16 cellular contexts compared by ENCODE assay signal in the genomic region with DNA sequence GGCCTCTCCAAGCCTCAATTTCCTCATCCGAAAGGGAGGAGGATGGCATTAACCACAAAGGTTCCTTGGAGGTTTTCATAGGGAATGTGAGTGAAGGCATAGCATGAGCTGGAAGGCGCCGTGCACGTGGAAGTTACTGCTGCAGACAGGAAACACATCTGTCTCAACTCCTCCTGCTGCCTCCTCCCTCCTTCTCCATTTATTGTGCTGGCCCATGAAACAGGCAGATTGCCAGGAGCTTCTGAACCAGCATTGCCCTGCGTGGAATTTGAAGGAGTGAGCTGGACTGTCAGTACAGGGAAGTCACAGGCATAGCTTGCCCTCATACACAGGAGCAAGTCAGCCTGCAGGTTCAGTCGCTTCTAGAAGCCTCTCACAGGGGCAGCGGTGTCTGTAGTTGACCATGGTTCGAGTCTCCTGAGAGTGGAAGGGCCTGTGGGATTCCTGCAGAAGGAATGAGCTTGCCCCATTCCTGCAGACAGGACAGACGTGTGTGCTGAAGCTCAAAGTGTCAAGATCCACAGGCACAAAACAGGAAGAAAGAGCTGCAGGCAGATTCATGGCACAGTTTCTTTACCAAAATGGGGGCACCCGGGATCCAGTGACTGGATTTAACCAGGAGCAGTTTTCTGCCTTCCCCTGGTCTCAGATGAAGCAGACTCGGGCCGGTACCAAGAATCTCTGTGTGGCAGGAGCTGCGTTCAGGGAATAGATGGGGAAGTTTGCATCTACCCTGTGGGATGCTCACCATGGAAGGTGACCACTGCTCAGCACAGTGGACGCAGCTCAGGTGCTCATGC. TPM values are rescaled to one million over a fixed set of nuclear protein-coding genes. Genes with fewer than 3 reads are reported as not detected.
A peak's percentile ranks its signal among the peaks of the same experiment; 100 is the strongest.
DNase-seq lines count a peak whose midpoint lies in the region; ATAC-seq and TF ChIP-seq lines count a peak whose summit lies in the region.
"Had no signal": no experiment of that assay in that cellular context is flagged by ENCODE, and none has a peak within 500 bp of the region (broad histone marks: within the 10 kb centered on the region; RNA-seq: fewer than 3 reads in every experiment).

No MANE protein-coding gene starts in this region.

- TF ChIP-seq CTCF in VCaP (conservative IDR thresholded peaks at IDR 0.05) = no peak
- TF ChIP-seq CTCF in SK-N-SH (IDR thresholded peaks at IDR 0.05) = no peak
- TF ChIP-seq CTCF in dorsolateral prefrontal cortex (IDR thresholded peaks at IDR 0.05 in 54 of 56, conservative IDR thresholded peaks at IDR 0.05 in 2 of 56; ENCODE audit: low read depth in 1 of 56, partially characterized antibody in 56 of 56) = no peak

- H4K20me1 ChIP-seq in SK-N-SH (ENCODE audit: insufficient read depth) = no peaks in the 10 kb centered on the region

- H3K79me2 ChIP-seq in SK-N-SH (ENCODE audit: insufficient read depth) = no peaks in the 10 kb centered on the region

- CTCF ChIA-PET in SK-N-SH (lab: Yijun Ruan, JAX) = interaction anchor here (1.0 to 5.0 kb wide), 7 partner anchors 9 to 335 kb away, joined by 3 to 29 read pairs (median 7); partner anchors contain the start of gene CTSL

- intact Hi-C loops in cardiac septum (cut with DNase I) (no loop called here), dorsolateral prefrontal cortex (cut with DNase I) (loop anchor here in 1 of 2 donors (5.0 kb wide), 1 partner anchor 365 kb away; no protein-coding TSS in a partner anchor)

- H3K4me2 ChIP-seq in SK-N-SH = no peak overlapping the region

- H3K9ac ChIP-seq in SK-N-SH = no peak overlapping the region

- POLR2A ChIA-PET in SK-N-SH (lab: Yijun Ruan, JAX) = interaction anchor here (1.1 kb wide), 1 partner anchor 49 kb away, joined by 3 read pairs; the partner anchor contains the start of gene CTSL

- H3K27me3 ChIP-seq in SK-N-SH (ENCODE audit: insufficient read depth) = no peaks in the 10 kb centered on the region
- no peaks in the 10 kb centered on the region for H3K27me3 ChIP-seq in dorsolateral prefrontal cortex
- H3K27me3 ChIP-seq: tibial nerve had no signal

- H2AFZ ChIP-seq in SK-N-SH (ENCODE audit: low read depth) = no peak overlapping the region

- H3K4me1 ChIP-seq in SK-N-SH (ENCODE audit: control insufficient read depth in 1 of 2, insufficient read depth in 2 of 2, low read depth in 1 of 2, low read length in 1 of 2) = no peaks in the 10 kb centered on the region; a peak in 1 of 4 replicates
- H3K4me1 ChIP-seq: breast epithelium had no signal

- no peak overlapping the region for H3K4me3 ChIP-seq in SK-N-SH (ENCODE audit: low read depth in 2 of 2, low read length in 1 of 2)
- no peak overlapping the region for H3K4me3 ChIP-seq in dorsolateral prefrontal cortex
- H3K4me3 ChIP-seq: breast epithelium, tibial nerve had no signal

- peak overlapping the region; percentile 55; the same call in 1 of the 2 replicates for H3K27ac ChIP-seq in VCaP
- no peak overlapping the region for H3K27ac ChIP-seq in SK-N-SH (ENCODE audit: low read depth in 2 of 2, low read length in 1 of 2)
- H3K27ac ChIP-seq in dorsolateral prefrontal cortex = peak overlapping the region in 4 of 59 donors; percentile 4 to 44 (median 26)
- H3K27ac ChIP-seq: breast epithelium, tibial nerve had no signal

- no peaks in the 10 kb centered on the region for H3F3A ChIP-seq in SK-N-SH (replicated peaks; ENCODE audit: insufficient read depth)

- 65% methylated on average over 8 of the region's 14 CpGs for WGBS in SK-N-SH (ENCODE audit: low lambda C conversion rate)

- DNase-seq in D341Med (ENCODE audit: low spot score) (peak; percentile 6), cardiac septum (ENCODE audit: low spot score) (peak; percentile 71), pons (ENCODE audit: low spot score) (peak; percentile 12), SK-N-SH (no peak), dorsolateral prefrontal cortex (no peak)
- no peak for DNase-seq in activated CD4-positive, CD25-positive, alpha-beta regulatory T cell treated with anti-CD3 and anti-CD28 coated beads, Interleukin-2, amount 50 U/mL, for 72 hours
- DNase-seq: activated CD8-positive, alpha-beta T cell treated with anti-CD3 and anti-CD28 coated beads for 36 hours; DMS53; mammary epithelial cell; NCI-H187 treated with DMSO at 0.1 percent for 48 hours; NCI-H524 treated with DMSO at 0.1 percent for 48 hours; stimulated activated CD4-positive, alpha-beta T cell treated with anti-CD3 and anti-CD28 coated beads, Interleukin-15, amount 100 ng/mL, for 24 hours had no signal

- no peak for TF ChIP-seq EP300 in SK-N-SH (IDR thresholded peaks at IDR 0.05; ENCODE audit: borderline replicate concordance in 1 of 2, low read depth in 1 of 2, low read length in 1 of 2)

- no peaks in the 10 kb centered on the region for H3K9me2 ChIP-seq in SK-N-SH

- no peak for ATAC-seq in HG03460 (IDR thresholded peaks at IDR 0.05; ENCODE audit: unreplicated experiment)
- ATAC-seq: activated CD8-positive, alpha-beta T cell treated with anti-CD3 and anti-CD28 coated beads for 36 hours had no signal

- H3K36me3 ChIP-seq in SK-N-SH (replicated peaks in 1 of 2; ENCODE audit: control insufficient read depth in 1 of 2, insufficient read depth in 2 of 2, low read length in 1 of 2) = no peaks in the 10 kb centered on the region
- H3K36me3 ChIP-seq: breast epithelium had no signal

- TF ChIP-seq RAD21 in SK-N-SH (IDR thresholded peaks at IDR 0.05; ENCODE audit: low read length) = no peak

- H3K9me3 ChIP-seq in SK-N-SH = no peaks in the 10 kb centered on the region
- H3K9me3 ChIP-seq: breast epithelium, tibial nerve had no signal

TF ChIP-seq in SK-N-SH, 30 proteins besides CTCF, POLR2A, EP300 and RAD21:
- TF ChIP-seq ELF1 (IDR thresholded peaks at IDR 0.05) = no peak
- no peak for TF ChIP-seq FOSL2 (IDR thresholded peaks at IDR 0.05; ENCODE audit: borderline replicate concordance, low read depth)
- no peak for TF ChIP-seq ZBTB33 (IDR thresholded peaks at IDR 0.05; ENCODE audit: borderline replicate concordance, low read depth)
- no peak for TF ChIP-seq RFX5 (IDR thresholded peaks at IDR 0.05; ENCODE audit: low read length)
- no peak for TF ChIP-seq POLR2AphosphoS5 (IDR thresholded peaks at IDR 0.05; ENCODE audit: low read depth, low read length)

RNA-seq across cellular contexts. Expression of gene CTSL, which starts 48.7 kb away (rescaled TPM):
- total RNA-seq in cardiac septum = 116 TPM
- 98.3 and 114 TPM in 2 replicates for polyA plus RNA-seq in SK-N-SH (2012; rRNA removed)
- 116 and 135 TPM in 2 replicates for polyA plus RNA-seq in SK-N-SH (2012; cell fraction: cytosol; rRNA removed)
- polyA plus RNA-seq in SK-N-SH (2012; cell fraction: nucleus; rRNA removed) = 40.0 and 57.4 TPM in 2 replicates
- 100 to 1,000 TPM in 1 of 120 experiments, 10 to 100 TPM in 119; 39.8 to 104 (median 62.7) TPM for total RNA-seq in dorsolateral prefrontal cortex

Comparison
In these comparisons a context has a peak if more than half of its experiments do, and no peak if none do; other contexts are left out.
1. DNase-seq: peak in D341Med (single experiment), cardiac septum (single experiment) and pons (single experiment); none in activated CD4-positive, CD25-positive, alpha-beta regulatory T cell treated with anti-CD3 and anti-CD28 coated beads, Interleukin-2, amount 50 U/mL, for 72 hours (single experiment), SK-N-SH (single experiment) and dorsolateral prefrontal cortex (0 of 10).